ENCODE assay signal across 16 cellular contexts in genomic region chr2:237718277-237718634, GRCh38.
DNase-seq lines count a peak whose midpoint lies in the region; ATAC-seq, FAIRE-seq and TF ChIP-seq lines count a peak whose summit lies in the region.
"Had no signal": no experiment of that assay in that cellular context is flagged by ENCODE, and none has a peak within 500 bp of the region (broad histone marks: within the 10 kb centered on the region; RNA-seq: fewer than 3 reads in every experiment).

No MANE protein-coding gene starts in this region.

- H3K36me3 Mint-ChIP-seq in effector memory CD8-positive, alpha-beta T cell (ENCODE audit: insufficient read depth): peaks cover 87% of the 10 kb centered on the region
- H3K36me3 Mint-ChIP-seq in nephron progenitor cell (ENCODE audit: low read depth): peaks cover 13% of the 10 kb centered on the region

- DNase-seq in BE2C (no peak), HTR-8/SVneo (ENCODE audit: insufficient read length, low spot score) (no peak), nephron progenitor cell (no peak), tibial nerve (ENCODE audit: low spot score in 2 of 2) (no peak), C1 segment of cervical spinal cord (lab: John Stamatoyannopoulos, UW) (no peak), DMS79 treated with DMSO at 0.1 percent for 48 hours (lab: John Stamatoyannopoulos, UW) (no peak)
- DNase-seq in effector memory CD8-positive, alpha-beta T cell: no peak
- DNase-seq: activated CD8-positive, alpha-beta memory T cell treated with anti-CD3 and anti-CD28 coated beads, Interleukin-2, amount 50 U/mL, for 4 hours; NCI-H1694; PC-3; stimulated activated CD4-positive, alpha-beta T cell treated with anti-CD3 and anti-CD28 coated beads, Interleukin-2, amount 100 ng/mL, for 48 hours had no signal

- peaks cover 46 to 64% of the 10 kb centered on the region in 2 donors for H3K4me1 Mint-ChIP-seq in effector memory CD8-positive, alpha-beta T cell (ENCODE audit: low read depth in 2 of 2)
- H3K4me1 Mint-ChIP-seq in nephron progenitor cell: peaks cover 88% of the 10 kb centered on the region

- TF ChIP-seq EP300 in tibial nerve (IDR thresholded peaks at IDR 0.05): no peak

- no peak overlapping the region for H3K27ac ChIP-seq in tibial nerve
- H3K27ac ChIP-seq: hepatocyte, SK-N-MC had no signal

- H3K36me3 ChIP-seq in BE2C (no peaks in the 10 kb centered on the region), tibial nerve (peaks cover 0 to 5% (median 0%) of the 10 kb centered on the region in 3 donors)

- no peaks in the 10 kb centered on the region for H3K27me3 ChIP-seq in BE2C
- H3K27me3 ChIP-seq in tibial nerve: no peaks in the 10 kb centered on the region
- H3K27me3 ChIP-seq: hepatocyte had no signal

- no peaks in the 10 kb centered on the region for H3K9me3 ChIP-seq in BE2C
- H3K9me3 ChIP-seq in tibial nerve: no peaks in the 10 kb centered on the region

- TF ChIP-seq CTCF in BE2C (IDR thresholded peaks at IDR 0.05; ENCODE audit: low read depth, low read length) (no peak), nephron progenitor cell (IDR thresholded peaks at IDR 0.05) (no peak), tibial nerve (IDR thresholded peaks at IDR 0.05) (no peak)

- H3K4me3 ChIP-seq in BE2C (ENCODE audit: low read depth, low read length): peak overlapping the region; percentile 35
- no peak overlapping the region for H3K4me3 ChIP-seq in tibial nerve
- H3K4me3 ChIP-seq: hepatocyte, SK-N-MC had no signal

- peak overlapping the region; percentile 52 to 69 for H3K27ac Mint-ChIP-seq in effector memory CD8-positive, alpha-beta T cell
- H3K27ac Mint-ChIP-seq in nephron progenitor cell: peak overlapping the region; percentile 38

- WGBS in tibial nerve, 2 donors: 90 to 91% methylated on average over 9 of the region's 9 CpGs

- H3K4me1 ChIP-seq in BE2C: peaks cover 67% of the 10 kb centered on the region
- H3K4me1 ChIP-seq in tibial nerve: peaks cover 0 to 32% (median 14%) of the 10 kb centered on the region in 4 donors

- FAIRE-seq in HTR-8/SVneo (lab: Jason Lieb, UNC): peak; percentile 38
- FAIRE-seq: urothelium cell line had no signal

- no peaks in the 10 kb centered on the region for H3K27me3 Mint-ChIP-seq in effector memory CD8-positive, alpha-beta T cell
- H3K27me3 Mint-ChIP-seq in nephron progenitor cell (ENCODE audit: low read depth, poor library complexity): no peaks in the 10 kb centered on the region

- TF ChIP-seq POLR2A in tibial nerve (IDR thresholded peaks at IDR 0.05): no peak

- no peaks in the 10 kb centered on the region for H3K9me3 Mint-ChIP-seq in effector memory CD8-positive, alpha-beta T cell
- no peaks in the 10 kb centered on the region for H3K9me3 Mint-ChIP-seq in nephron progenitor cell

- ATAC-seq in effector memory CD8-positive, alpha-beta T cell (replicated peaks): no peak
- no peak for ATAC-seq in GM21723 (IDR thresholded peaks at IDR 0.05; ENCODE audit: unreplicated experiment)
- ATAC-seq: PC-3, sciatic nerve had no signal

- H3K4me3 Mint-ChIP-seq in effector memory CD8-positive, alpha-beta T cell: peak overlapping the region in 1 of 2 donors; percentile 26
- H3K4me3 Mint-ChIP-seq in nephron progenitor cell: no peak overlapping the region
